In genomic region chr7:130141858-130142653, GRCh38 we compare ENCODE assay signal across 9 cellular contexts.
A peak's percentile ranks its signal among the peaks of the same experiment; 100 is the strongest.
DNase-seq lines count a peak whose midpoint lies in the region; ATAC-seq and TF ChIP-seq lines count a peak whose summit lies in the region.
"Had no signal": no experiment of that assay in that cellular context is flagged by ENCODE, and none has a peak within 500 bp of the region (broad histone marks: within the 10 kb centered on the region; RNA-seq: fewer than 3 reads in every experiment).

No MANE protein-coding gene starts in this region.

- H3K4me3 ChIP-seq in PC-9, result no peak overlapping the region

- peaks cover 9% of the 10 kb centered on the region; the same call in 1 of the 2 replicates for H3F3A ChIP-seq in PC-9 (ENCODE audit: insufficient read depth, low read depth)

- H3K4me1 Mint-ChIP-seq in HFFc6 (ENCODE audit: low read depth) (peaks cover 16% of the 10 kb centered on the region), brain (peaks cover 56% of the 10 kb centered on the region)
- H3K4me1 Mint-ChIP-seq in stimulated activated naive B cell treated with anti-CD40 and anti-IgM and Interleukin-4, amounts not matched to agents 10 μg/mL and 1 μg/mL and 100 μg/mL, for 72 hours, result peaks cover 24 to 51% of the 10 kb centered on the region in 2 donors

- no peak overlapping the region for H3K4me2 ChIP-seq in PC-9

- no peaks in the 10 kb centered on the region for H4K20me1 ChIP-seq in PC-9 (ENCODE audit: insufficient read depth)

- peak overlapping the region; percentile 79 for H3K27ac Mint-ChIP-seq in HFFc6
- H3K27ac Mint-ChIP-seq in brain, result peak overlapping the region; percentile 85 to 100 (median 90)
- H3K27ac Mint-ChIP-seq in stimulated activated naive B cell treated with anti-CD40 and anti-IgM and Interleukin-4, amounts not matched to agents 10 μg/mL and 1 μg/mL and 100 μg/mL, for 72 hours, result peak overlapping the region; percentile 90

- H3K9me3 Mint-ChIP-seq in HFFc6 (no peaks in the 10 kb centered on the region), brain (peaks cover 0 to 3% (median 0%) of the 10 kb centered on the region in 5 experiments)
- H3K9me3 Mint-ChIP-seq in stimulated activated naive B cell treated with anti-CD40 and anti-IgM and Interleukin-4, amounts not matched to agents 10 μg/mL and 1 μg/mL and 100 μg/mL, for 72 hours, result no peaks in the 10 kb centered on the region

- TF ChIP-seq CTCF in HFFc6 (IDR thresholded peaks at IDR 0.05), result no peak
- no peak for TF ChIP-seq CTCF in brain (conservative IDR thresholded peaks at IDR 0.05)
- TF ChIP-seq CTCF in PC-9 (conservative IDR thresholded peaks at IDR 0.05), result no peak

- peak overlapping the region; percentile 92 for H3K27ac ChIP-seq in layer of hippocampus (ENCODE audit: low read depth, low read length)
- H3K27ac ChIP-seq in PC-9, result no peak overlapping the region

- BruUV-seq in PC-9 (replicated peaks; lab: Mats Ljungman, UMichigan), result no TSS peak

- intact Hi-C loops in PC-9 (cut with micrococcal nuclease; ENCODE audit: unreplicated experiment), result no loop called here

- H3K9me3 ChIP-seq in PC-9 (ENCODE audit: insufficient read depth, low read depth), result no peaks in the 10 kb centered on the region

- H3K9me2 ChIP-seq in PC-9 (ENCODE audit: insufficient read depth), result no peaks in the 10 kb centered on the region

- CTCF ChIA-PET in PC-9 (lab: Charles Lee), result no interaction called here

- H3K27me3 Mint-ChIP-seq in HFFc6 (ENCODE audit: insufficient read depth) (no peaks in the 10 kb centered on the region), brain (no peaks in the 10 kb centered on the region)
- H3K27me3 Mint-ChIP-seq in stimulated activated naive B cell treated with anti-CD40 and anti-IgM and Interleukin-4, amounts not matched to agents 10 μg/mL and 1 μg/mL and 100 μg/mL, for 72 hours, result no peaks in the 10 kb centered on the region

- H3K4me1 ChIP-seq in PC-9 (replicated peaks; ENCODE audit: insufficient read depth), result peaks cover 5% of the 10 kb centered on the region; the same call in 1 of the 2 replicates

- no peaks in the 10 kb centered on the region for H3K79me2 ChIP-seq in PC-9 (ENCODE audit: low read depth)

- H3K36me3 ChIP-seq in PC-9 (ENCODE audit: low read depth), result no peaks in the 10 kb centered on the region

- no peak for DNase-seq in HFFc6
- DNase-seq in stimulated activated naive B cell treated with anti-CD40 and anti-IgM and Interleukin-4, amounts not matched to agents 10 μg/mL and 1 μg/mL and 100 μg/mL, for 72 hours, result no peak
- no peak for DNase-seq in PC-9
- no peak for DNase-seq in OCI-M2 (lab: John Stamatoyannopoulos, UW; ENCODE audit: unreplicated experiment)
- DNase-seq in stimulated activated CD4-positive, alpha-beta T cell treated with anti-CD3 and anti-CD28 coated beads, Interleukin-1b, Interleukin-23, amount 100 ng/mL, for 48 hours, result no peak
- DNase-seq in HCEC 1CT, result no peak
- DNase-seq: NCI-H1436 treated with DMSO at 0.1 percent for 48 hours had no signal

- no peaks in the 10 kb centered on the region for H3K27me3 ChIP-seq in layer of hippocampus (ENCODE audit: control insufficient read depth, insufficient read depth, low read length)
- H3K27me3 ChIP-seq in PC-9 (ENCODE audit: insufficient read depth, low read depth), result no peaks in the 10 kb centered on the region

- no peak overlapping the region for H2AFZ ChIP-seq in PC-9

- no peaks in the 10 kb centered on the region; the same call in 1 of the 2 replicates for H3K36me3 Mint-ChIP-seq in HFFc6 (ENCODE audit: low read depth)
- peaks cover 29% of the 10 kb centered on the region for H3K36me3 Mint-ChIP-seq in brain
- H3K36me3 Mint-ChIP-seq in stimulated activated naive B cell treated with anti-CD40 and anti-IgM and Interleukin-4, amounts not matched to agents 10 μg/mL and 1 μg/mL and 100 μg/mL, for 72 hours, result peaks cover 11 to 22% of the 10 kb centered on the region in 2 donors

- POLR2A ChIA-PET in PC-9 (lab: Charles Lee; ENCODE audit: unreplicated experiment), result no interaction called here

- ATAC-seq in stimulated activated naive B cell treated with anti-CD40 and anti-IgM and Interleukin-4, amounts not matched to agents 10 μg/mL and 1 μg/mL and 100 μg/mL, for 72 hours (replicated peaks), result no peak

- H3K4me3 Mint-ChIP-seq in HFFc6, result peak overlapping the region; percentile 72
- peak overlapping the region; percentile 58 to 83 (median 72) for H3K4me3 Mint-ChIP-seq in brain
- peak overlapping the region; percentile 82 to 85 for H3K4me3 Mint-ChIP-seq in stimulated activated naive B cell treated with anti-CD40 and anti-IgM and Interleukin-4, amounts not matched to agents 10 μg/mL and 1 μg/mL and 100 μg/mL, for 72 hours
